8 cellular contexts compared by ENCODE assay signal in genomic region chr19:16185123-16185924, GRCh38. TPM values are rescaled to one million over a fixed set of nuclear protein-coding genes. Genes with fewer than 3 reads are reported as not detected.
DNase-seq lines count a peak whose midpoint lies in the region; ATAC-seq and TF ChIP-seq lines count a peak whose summit lies in the region.

Gene FAM32A, plus strand, starts transcription at chr19:16185410. Its CDS starts 33 bp downstream, at chr19:16185443.

- no peaks in the 10 kb centered on the region for H4K20me1 ChIP-seq in MM.1S (ENCODE audit: insufficient read depth, low read length)

- H3K4me3 Mint-ChIP-seq in nephron progenitor cell = peak within 1 kb of the TSS; percentile 98
- H3K4me3 Mint-ChIP-seq in stimulated activated naive CD8-positive, alpha-beta T cell treated with anti-CD3 and anti-CD28 coated beads, Interleukin-15, amount 100 ng/mL, for 72 hours = peak within 1 kb of the TSS; percentile 100

- H3K27ac ChIP-seq in MM.1S (ENCODE audit: low read length) = peak within 1 kb of the TSS; percentile 18; the same call in 1 of the 2 replicates

- H3K4me2 ChIP-seq in MM.1S (ENCODE audit: low read depth, low read length) = peak within 1 kb of the TSS; percentile 97

- TF ChIP-seq CTCF in MM.1S (IDR thresholded peaks at IDR 0.05; ENCODE audit: low read length) (no peak), nephron progenitor cell (IDR thresholded peaks at IDR 0.05) (peak; percentile 47)

- H3K4me1 ChIP-seq in HAP-1 (no peaks in the 10 kb centered on the region), MM.1S (ENCODE audit: low read length) (no peaks in the 10 kb centered on the region)

- peaks cover 12% of the 10 kb centered on the region for H3F3A ChIP-seq in MM.1S (ENCODE audit: insufficient read depth, low read length)

- in situ Hi-C loops in G401 (cut with HindIII; ENCODE audit: low sequenced_read_pairs) (no loop called here), HAP-1 (cut with MboI; ENCODE audit: low sequenced_read_pairs) (loop anchor here (5.0 kb wide), 1 partner anchor 143 kb away; no protein-coding TSS in a partner anchor)

- H3K9me3 Mint-ChIP-seq in nephron progenitor cell = no peaks in the 10 kb centered on the region
- H3K9me3 Mint-ChIP-seq in stimulated activated naive CD8-positive, alpha-beta T cell treated with anti-CD3 and anti-CD28 coated beads, Interleukin-15, amount 100 ng/mL, for 72 hours = no peaks in the 10 kb centered on the region

- H3K9me3 ChIP-seq in HAP-1 = no peaks in the 10 kb centered on the region
- no peaks in the 10 kb centered on the region for H3K9me3 ChIP-seq in MM.1S (replicated peaks; ENCODE audit: insufficient read depth, low read length)

- peaks cover 19% of the 10 kb centered on the region for H3K4me1 Mint-ChIP-seq in nephron progenitor cell
- H3K4me1 Mint-ChIP-seq in stimulated activated naive CD8-positive, alpha-beta T cell treated with anti-CD3 and anti-CD28 coated beads, Interleukin-15, amount 100 ng/mL, for 72 hours = peaks cover 43% of the 10 kb centered on the region

- peak; percentile 98 for ATAC-seq in stimulated activated naive CD8-positive, alpha-beta T cell treated with anti-CD3 and anti-CD28 coated beads, Interleukin-15, amount 100 ng/mL, for 72 hours

- no peaks in the 10 kb centered on the region for H3K9me2 ChIP-seq in MM.1S (replicated peaks; ENCODE audit: insufficient read depth, low read length)

- H3K27me3 Mint-ChIP-seq in nephron progenitor cell (ENCODE audit: low read depth, poor library complexity) = peaks cover 33% of the 10 kb centered on the region
- H3K27me3 Mint-ChIP-seq in stimulated activated naive CD8-positive, alpha-beta T cell treated with anti-CD3 and anti-CD28 coated beads, Interleukin-15, amount 100 ng/mL, for 72 hours = no peaks in the 10 kb centered on the region

- H3K79me2 ChIP-seq in MM.1S (ENCODE audit: low read length) = peaks cover 29% of the 10 kb centered on the region

- DNase-seq in G401 (ENCODE audit: low spot score) (peak; percentile 98), HAP-1 (ENCODE audit: low spot score in 2 of 2) (peak; percentile 97 to 99), MM.1S (peak; percentile 99), SIG-M5 (lab: John Stamatoyannopoulos, UW) (peak; percentile 92), activated gamma-delta T cell (lab: John Stamatoyannopoulos, UW) (peak; percentile 66), fibroblast of the conjunctiva (ENCODE audit: low read depth) (peak; percentile 99), nephron progenitor cell (peak; percentile 95)
- DNase-seq in stimulated activated naive CD8-positive, alpha-beta T cell treated with anti-CD3 and anti-CD28 coated beads, Interleukin-15, amount 100 ng/mL, for 72 hours = peak; percentile 98 to 100

- peak within 1 kb of the TSS; percentile 97 for H3K27ac Mint-ChIP-seq in nephron progenitor cell
- H3K27ac Mint-ChIP-seq in stimulated activated naive CD8-positive, alpha-beta T cell treated with anti-CD3 and anti-CD28 coated beads, Interleukin-15, amount 100 ng/mL, for 72 hours = peak within 1 kb of the TSS; percentile 99 to 100

- H3K4me3 ChIP-seq in HAP-1 (peak within 1 kb of the TSS; percentile 79), MM.1S (ENCODE audit: low read length) (peak within 1 kb of the TSS; percentile 93)

- H3K27me3 ChIP-seq in HAP-1 (ENCODE audit: low read depth) = no peaks in the 10 kb centered on the region
- H3K27me3 ChIP-seq in MM.1S (replicated peaks; ENCODE audit: insufficient read depth, low read length) = no peaks in the 10 kb centered on the region

- peaks cover 28% of the 10 kb centered on the region for H3K36me3 Mint-ChIP-seq in nephron progenitor cell (ENCODE audit: low read depth)

- peaks cover 23% of the 10 kb centered on the region for H3K36me3 ChIP-seq in HAP-1 (replicated peaks)
- H3K36me3 ChIP-seq in MM.1S (replicated peaks; ENCODE audit: insufficient read depth, low read length) = peaks cover 2% of the 10 kb centered on the region; the same call in 1 of the 2 replicates

- peak within 1 kb of the TSS; percentile 92 for H2AFZ ChIP-seq in MM.1S (ENCODE audit: low read length)

- peak within 1 kb of the TSS; percentile 86 for H3K9ac ChIP-seq in MM.1S (ENCODE audit: low read length)

RNA-seq across cellular contexts. Expression of gene FAM32A, which starts in this region (rescaled TPM):
- 161 and 172 TPM in 2 replicates for total RNA-seq in G401 (2014; rRNA removed; shearing (Covaris generic))

Comparison
In these comparisons a context has a peak if more than half of its experiments do, and no peak if none do; other contexts are left out.
1. Peak in every context shown above with its lines: DNase-seq, ATAC-seq, H3K4me3 ChIP-seq and H3K27ac ChIP-seq.